ENCODE assay signal across 8 cellular contexts in genomic region chr19:50922316-50922853, GRCh38. TPM values are rescaled to one million over a fixed set of nuclear protein-coding genes. Genes with fewer than 3 reads are reported as not detected.
DNase-seq lines count a peak whose midpoint lies in the region; ATAC-seq and TF ChIP-seq lines count a peak whose summit lies in the region.

No MANE protein-coding gene starts in this region.

- H3K4me3 ChIP-seq in choroid plexus epithelial cell (ENCODE audit: low read depth, low read length) = no peak overlapping the region

- TF ChIP-seq CTCF in choroid plexus epithelial cell (conservative IDR thresholded peaks at IDR 0.05; ENCODE audit: low read depth, low read length) = peak; percentile 89

- ATAC-seq in HG03196 (IDR thresholded peaks at IDR 0.05; ENCODE audit: unreplicated experiment) = peak; percentile 74

- peak; percentile 47 for DNase-seq in GDM1 (lab: John Stamatoyannopoulos, UW)
- peak; percentile 85 for DNase-seq in NCI-H510A treated with DMSO at 0.1 percent for 48 hours (lab: John Stamatoyannopoulos, UW)
- DNase-seq in activated CD4-positive, alpha-beta T cell treated with anti-CD3 and anti-CD28 coated beads for 4 hours = peak; percentile 72 to 75
- DNase-seq in choroid plexus epithelial cell (ENCODE audit: low read depth) = peak; percentile 83
- DNase-seq in left kidney (ENCODE audit: low read depth, low spot score) = peak; percentile 94
- DNase-seq in stimulated activated CD4-positive, alpha-beta T cell treated with anti-CD3 and anti-CD28 coated beads, Interleukin-4, amount 100 ng/mL, for 24 hours = peak; percentile 85
- DNase-seq in mesenteric fat pad (ENCODE audit: low spot score) = no peak

RNA-seq across cellular contexts. Expression of gene KLK4, which starts 11.2 kb away (rescaled TPM):
- not detected for total RNA-seq in mesenteric fat pad

RNA-seq across cellular contexts. Expression of gene KLK5, which starts 30.5 kb away (rescaled TPM):
- not detected for total RNA-seq in mesenteric fat pad

RNA-seq across cellular contexts. Expression of gene KLK6, which starts 47.0 kb away (rescaled TPM):
- total RNA-seq in mesenteric fat pad = not detected

RNA-seq across cellular contexts. Expression of gene KLK2, which starts 49.1 kb away (rescaled TPM):
- total RNA-seq in mesenteric fat pad = not detected
